Comparison of ENCODE assay signal across 20 cellular contexts in genomic region chr6:136517582-136517981, GRCh38. TPM values are rescaled to one million over a fixed set of nuclear protein-coding genes. Genes with fewer than 3 reads are reported as not detected.
DNase-seq lines count a peak whose midpoint lies in the region; ATAC-seq, FAIRE-seq and TF ChIP-seq lines count a peak whose summit lies in the region.
"Had no signal": no experiment of that assay in that cellular context is flagged by ENCODE, and none has a peak within 500 bp of the region (broad histone marks: within the 10 kb centered on the region; RNA-seq: fewer than 3 reads in every experiment).

No MANE protein-coding gene starts in this region.

- POLR2A ChIA-PET in HepG2 (lab: Yijun Ruan, JAX): no interaction called here

- intact Hi-C loops in right lobe of liver (cut with DNase I) (no loop called here), HepG2 (cut with micrococcal nuclease; ENCODE audit: unreplicated experiment) (no loop called here), left ventricle myocardium superior (cut with micrococcal nuclease) (no loop called here)

- in situ Hi-C loops in HepG2 (cut with HindIII; ENCODE audit: extremely low pct_ligation_motif_present, low pct_unique_long_range_greater_than_20kb): no loop called here

- H3K27me3 ChIP-seq in right lobe of liver (no peaks in the 10 kb centered on the region), HepG2 (ENCODE audit: control insufficient read depth in 1 of 2, insufficient read depth in 2 of 2, low read length in 2 of 2) (no peaks in the 10 kb centered on the region; a peak in 1 of 5 replicates), bronchial epithelial cell (ENCODE audit: control insufficient read depth, insufficient read depth, low read length) (no peaks in the 10 kb centered on the region), smooth muscle cell (ENCODE audit: low read depth) (no peaks in the 10 kb centered on the region)
- H3K27me3 ChIP-seq: BLaER1 had no signal

- H3K9me3 ChIP-seq in right lobe of liver (no peaks in the 10 kb centered on the region), HepG2 (ENCODE audit: low read length) (no peaks in the 10 kb centered on the region), smooth muscle cell (replicated peaks; ENCODE audit: low read depth) (no peaks in the 10 kb centered on the region)
- H3K9me3 ChIP-seq: BLaER1 had no signal

- TF ChIP-seq RAD21 in HepG2 (CRISPR knock-in tag; IDR thresholded peaks at IDR 0.05): no peak

- TF ChIP-seq CTCF in right lobe of liver (IDR thresholded peaks at IDR 0.05) (no peak), HepG2 (CRISPR knock-in tag; IDR thresholded peaks at IDR 0.05) (no peak), bronchial epithelial cell (IDR thresholded peaks at IDR 0.05; ENCODE audit: insufficient read depth, low read length, severe bottlenecking) (no peak), smooth muscle cell (IDR thresholded peaks at IDR 0.05; ENCODE audit: borderline replicate concordance, insufficient read depth, poor library complexity, severe bottlenecking) (no peak)

- FAIRE-seq in HepG2 (lab: Jason Lieb, UNC) (no peak), bronchial epithelial cell (lab: Jason Lieb, UNC) (no peak), GM19239 (lab: Jason Lieb, UNC) (no peak)
- FAIRE-seq: GM12892, GM18507, H54 had no signal

- H2AFZ ChIP-seq in HepG2 (ENCODE audit: low read length) (no peak overlapping the region), smooth muscle cell (ENCODE audit: low read depth) (no peak overlapping the region)
- H2AFZ ChIP-seq: GM23338 had no signal

- H4K20me1 ChIP-seq in HepG2 (ENCODE audit: insufficient read depth, low read length): no peaks in the 10 kb centered on the region
- H4K20me1 ChIP-seq in smooth muscle cell (ENCODE audit: low read depth): no peaks in the 10 kb centered on the region
- H4K20me1 ChIP-seq: BLaER1 had no signal

- peak; percentile 52 to 77 (median 60) for ATAC-seq in right lobe of liver
- no peak for ATAC-seq in HepG2
- no peak for ATAC-seq in SK-N-SH treated with all-trans-retinoic acid at 6 μM for 48 hours
- ATAC-seq in left ventricle myocardium superior: no peak
- ATAC-seq: GM23338 had no signal

- DNase-seq in right lobe of liver (no peak), HepG2 (ENCODE audit: low spot score) (no peak), bronchial epithelial cell (ENCODE audit: low read depth) (peak; percentile 17), smooth muscle cell (lab: John Stamatoyannopoulos, UW; ENCODE audit: unreplicated experiment) (no peak), left ventricle myocardium superior (no peak), GM19239 (ENCODE audit: insufficient read length, low spot score) (no peak)
- DNase-seq: CD4-positive, alpha-beta memory T cell; DMS153; DMS79; GDM1; HCEC 1CT; IMR-90 had no signal

- no peaks in the 10 kb centered on the region for H3F3A ChIP-seq in smooth muscle cell (ENCODE audit: low read depth)

- no peak for TF ChIP-seq EP300 in HepG2 (IDR thresholded peaks at IDR 0.05; ENCODE audit: low read depth in 2 of 2, low read length in 2 of 2)
- TF ChIP-seq EP300 in HepG2 (CRISPR knock-in tag; IDR thresholded peaks at IDR 0.05; ENCODE audit: borderline replicate concordance): no peak

- no peaks in the 10 kb centered on the region for H3K36me3 ChIP-seq in right lobe of liver
- H3K36me3 ChIP-seq in HepG2 (replicated peaks in 1 of 2; ENCODE audit: control insufficient read depth in 1 of 2, insufficient read depth in 2 of 2, low read length in 2 of 2): no peaks in the 10 kb centered on the region
- peaks cover 2% of the 10 kb centered on the region for H3K36me3 ChIP-seq in bronchial epithelial cell (ENCODE audit: control insufficient read depth, insufficient read depth, low read length)
- no peaks in the 10 kb centered on the region for H3K36me3 ChIP-seq in smooth muscle cell (ENCODE audit: low read depth)
- H3K36me3 ChIP-seq: BLaER1 had no signal

- TF ChIP-seq POLR2A in right lobe of liver (IDR thresholded peaks at IDR 0.05): no peak
- TF ChIP-seq POLR2A in HepG2 (IDR thresholded peaks at IDR 0.05; ENCODE audit: insufficient read depth in 1 of 2, low read depth in 2 of 2, low read length in 2 of 2): no peak

- H3K27ac ChIP-seq in right lobe of liver: peak overlapping the region in 2 of 3 donors; percentile 13 to 41
- no peak overlapping the region for H3K27ac ChIP-seq in HepG2 (ENCODE audit: extremely low read length, insufficient read depth, low read length)
- H3K27ac ChIP-seq in smooth muscle cell (ENCODE audit: low read depth): peak overlapping the region; percentile 52
- H3K27ac ChIP-seq: 22Rv1, BLaER1, HL-60 had no signal

- 56% methylated on average over 3 of the region's 3 CpGs for WGBS in right lobe of liver (ENCODE audit: insufficient coverage, low coverage, low lambda C conversion rate, missing lambda C conversion rate)
- WGBS in HepG2 (ENCODE audit: low lambda C conversion rate): 30% methylated on average over 3 of the region's 3 CpGs
- 83% methylated on average over 3 of the region's 3 CpGs for WGBS in smooth muscle cell (ENCODE audit: low lambda C conversion rate)

- H3K4me1 ChIP-seq in right lobe of liver: peaks cover 0 to 9% (median 2%) of the 10 kb centered on the region in 4 donors
- no peaks in the 10 kb centered on the region for H3K4me1 ChIP-seq in HepG2 (ENCODE audit: insufficient read depth, low read length)
- H3K4me1 ChIP-seq in smooth muscle cell (ENCODE audit: low read depth): no peaks in the 10 kb centered on the region
- H3K4me1 ChIP-seq: BLaER1 had no signal

- H3K4me2 ChIP-seq in HepG2 (ENCODE audit: low read depth, low read length) (no peak overlapping the region), smooth muscle cell (no peak overlapping the region)
- H3K4me2 ChIP-seq: BLaER1, GM23338 had no signal

- CTCF ChIA-PET in HepG2 (lab: Yijun Ruan, JAX; ENCODE audit: low intra/inter-chr PET ratio, low total read pairs): no interaction called here

- H3K9ac ChIP-seq in HepG2 (ENCODE audit: insufficient read depth, low read depth, low read length): no peak overlapping the region
- H3K9ac ChIP-seq in smooth muscle cell (ENCODE audit: low read depth): no peak overlapping the region
- H3K9ac ChIP-seq: BLaER1 had no signal

- BruUV-seq in HepG2 (replicated peaks; lab: Mats Ljungman, UMichigan): no TSS peak

- no peaks in the 10 kb centered on the region for H3K79me2 ChIP-seq in HepG2 (ENCODE audit: insufficient read depth, low read length)
- no peaks in the 10 kb centered on the region for H3K79me2 ChIP-seq in smooth muscle cell (ENCODE audit: low read depth)

- H3K4me3 ChIP-seq in right lobe of liver: no peak overlapping the region
- no peak overlapping the region for H3K4me3 ChIP-seq in HepG2 (replicated peaks in 1 of 3; ENCODE audit: insufficient read depth in 1 of 3, low read depth in 2 of 3, low read length in 3 of 3)
- no peak overlapping the region for H3K4me3 ChIP-seq in bronchial epithelial cell (ENCODE audit: low read depth, low read length)
- H3K4me3 ChIP-seq in smooth muscle cell: no peak overlapping the region
- H3K4me3 ChIP-seq: BLaER1, GM23338 had no signal

TF ChIP-seq in HepG2, 621 proteins besides CTCF, POLR2A, EP300 and RAD21 (continues in another document):
- no peak for TF ChIP-seq ZNF75D (CRISPR knock-in tag; IDR thresholded peaks at IDR 0.05; ENCODE audit: borderline replicate concordance)
- no peak for TF ChIP-seq HIVEP1 (CRISPR knock-in tag; IDR thresholded peaks at IDR 0.05)

TF ChIP-seq in SK-N-SH treated with all-trans-retinoic acid at 6 μM for 48 hours, 23 proteins besides CTCF, POLR2A, EP300 and RAD21:
- no peak for TF ChIP-seq ZFP30 (CRISPR knock-in tag; IDR thresholded peaks at IDR 0.05)

RNA-seq across cellular contexts. Expression of gene MAP7, which starts 32.6 kb away (rescaled TPM):
- total RNA-seq in right lobe of liver (10 to 100 TPM; 14.8 to 20.9 (median 17.9) TPM), HepG2 (2016; rRNA removed; fragmentation: Illumina TruSeq; extraction: Trizol) (0.04 and 0.07 TPM in 2 replicates), bronchial epithelial cell (30.8 and 50.4 TPM in 2 replicates), smooth muscle cell (6.4 and 8.2 TPM in 2 replicates), left ventricle myocardium superior (3.9 TPM)
- not detected in 2 replicates for total RNA-seq in HepG2 (2016; cell fraction: cytosol; rRNA removed; fragmentation: Illumina TruSeq; extraction: Trizol; ENCODE audit: low read depth)
- total RNA-seq in HepG2 (2016; cell fraction: insoluble cytoplasmic fraction; rRNA removed; fragmentation: Illumina TruSeq; extraction: Trizol): not detected in 2 replicates
- total RNA-seq in HepG2 (2016; cell fraction: membrane; rRNA removed; fragmentation: Illumina TruSeq; extraction: Trizol): 0.06 and 0.07 TPM in 2 replicates
- total RNA-seq in HepG2 (2016; cell fraction: nucleus; rRNA removed; fragmentation: Illumina TruSeq; extraction: Trizol): not detected in 2 replicates
- polyA plus RNA-seq in HepG2 (2011; rRNA removed) (not detected in 2 replicates), smooth muscle cell (1.6 and 8.9 TPM in 2 replicates)
- polyA plus RNA-seq in HepG2 (2011; cell fraction: cytosol; rRNA removed): not detected in 2 replicates
- not detected in 2 replicates for polyA plus RNA-seq in HepG2 (2011; cell fraction: nucleus; rRNA removed)
- not detected in 2 replicates for polyA plus RNA-seq in HepG2 (2012)
- polyA plus RNA-seq in HepG2 (2016; cell fraction: cytosol; fragmentation: Illumina TruSeq; extraction: Trizol; ENCODE audit: low read depth): not detected in 2 replicates
- polyA plus RNA-seq in HepG2 (2016; cell fraction: insoluble cytoplasmic fraction; fragmentation: Illumina TruSeq; extraction: Trizol; ENCODE audit: low read depth): 0.05 and 0.13 TPM in 2 replicates
- not detected in 2 replicates for polyA plus RNA-seq in HepG2 (2016; cell fraction: membrane; fragmentation: Illumina TruSeq; extraction: Trizol; ENCODE audit: low read depth)
- not detected in 2 replicates for polyA plus RNA-seq in HepG2 (2016; cell fraction: nucleus; fragmentation: Illumina TruSeq; extraction: Trizol; ENCODE audit: insufficient read depth, low read depth)
- polyA minus RNA-seq in HepG2 (2011; rRNA and poly(A)+ RNA removed; ENCODE audit: low replicate concordance): 26.0 TPM in 1 of 2 replicates, not detected in the other
- polyA minus RNA-seq in HepG2 (2011; cell fraction: cytosol; rRNA and poly(A)+ RNA removed): 0.18 TPM in 1 of 2 replicates, not detected in the other
- 0.13 TPM in 1 of 2 replicates, not detected in the other for polyA minus RNA-seq in HepG2 (2011; cell fraction: nucleus; rRNA and poly(A)+ RNA removed)

Comparison
In these comparisons a context has a peak if more than half of its experiments do, and no peak if none do; other contexts are left out.
1. ATAC-seq: peak in right lobe of liver (4 of 4); none in HepG2 (single experiment), SK-N-SH treated with all-trans-retinoic acid at 6 μM for 48 hours (single experiment) and left ventricle myocardium superior (single experiment).